11 cellular contexts compared by ENCODE assay signal in genomic region chr7:4748267-4748666, GRCh38. TPM values are rescaled to one million over a fixed set of nuclear protein-coding genes. Genes with fewer than 3 reads are reported as not detected.
DNase-seq lines count a peak whose midpoint lies in the region; ATAC-seq and TF ChIP-seq lines count a peak whose summit lies in the region.
"Had no signal": no experiment of that assay in that cellular context is flagged by ENCODE, and none has a peak within 500 bp of the region (broad histone marks: within the 10 kb centered on the region; RNA-seq: fewer than 3 reads in every experiment).

No MANE protein-coding gene starts in this region.

- H3K4me1 Mint-ChIP-seq in activated CD8-positive, alpha-beta T cell treated with anti-CD3 and anti-CD28 coated beads for 36 hours (ENCODE audit: low read depth): peaks cover 59% of the 10 kb centered on the region

- CTCF ChIA-PET in activated CD8-positive, alpha-beta T cell treated with anti-CD3 and anti-CD28 coated beads for 36 hours (lab: Charles Lee): interaction anchor here (1.0 to 1.6 kb wide), 4 partner anchors 9 to 67 kb away, joined by 3 to 5 read pairs (median 4); no protein-coding TSS in a partner anchor

- H3K36me3 Mint-ChIP-seq in activated CD8-positive, alpha-beta T cell treated with anti-CD3 and anti-CD28 coated beads for 36 hours (ENCODE audit: low read depth): peaks cover 37% of the 10 kb centered on the region

- no peaks in the 10 kb centered on the region for H3K9me3 Mint-ChIP-seq in activated CD8-positive, alpha-beta T cell treated with anti-CD3 and anti-CD28 coated beads for 36 hours

- ATAC-seq in HG02885 (IDR thresholded peaks at IDR 0.05; ENCODE audit: poor library complexity, unreplicated experiment) (peak; percentile 39), GM19023 (IDR thresholded peaks at IDR 0.05; ENCODE audit: unreplicated experiment) (no peak)
- ATAC-seq in activated CD8-positive, alpha-beta T cell treated with anti-CD3 and anti-CD28 coated beads for 36 hours: no peak
- ATAC-seq: left lung had no signal

- H3K4me3 Mint-ChIP-seq in activated CD8-positive, alpha-beta T cell treated with anti-CD3 and anti-CD28 coated beads for 36 hours: no peak overlapping the region

- intact Hi-C loops in activated CD8-positive, alpha-beta T cell treated with anti-CD3 and anti-CD28 coated beads for 36 hours (cut with micrococcal nuclease): loop anchor here (5.0 kb wide), 1 partner anchor 66 kb away; the partner anchor contains the start of gene FOXK1

- TF ChIP-seq CTCF in activated CD8-positive, alpha-beta T cell treated with anti-CD3 and anti-CD28 coated beads for 36 hours (IDR thresholded peaks at IDR 0.05): no peak

- POLR2A ChIA-PET in activated CD8-positive, alpha-beta T cell treated with anti-CD3 and anti-CD28 coated beads for 36 hours (lab: Charles Lee): interaction anchor here (0.8 to 2.3 kb wide), 2 partner anchors 22 to 109 kb away, joined by 3 to 8 read pairs; no protein-coding TSS in a partner anchor

- DNase-seq in activated CD8-positive, alpha-beta T cell treated with anti-CD3 and anti-CD28 coated beads for 36 hours: peak; percentile 26
- DNase-seq in glomerular visceral epithelial cell (ENCODE audit: extremely low spot score) (peak; percentile 70), COLO829 (ENCODE audit: low spot score) (no peak), HPDE6-E6E7 (ENCODE audit: extremely low spot score) (no peak), DMS114 treated with DMSO at 0.1 percent for 48 hours (lab: John Stamatoyannopoulos, UW; ENCODE audit: unreplicated experiment) (no peak)
- DNase-seq: erythroblast, left lung, NCI-H2171 had no signal

- H3K4me3 ChIP-seq in skin epidermis: no peak overlapping the region
- H3K4me3 ChIP-seq: left lung had no signal

- H3K27ac Mint-ChIP-seq in activated CD8-positive, alpha-beta T cell treated with anti-CD3 and anti-CD28 coated beads for 36 hours: peak overlapping the region; percentile 62

- H3K27ac ChIP-seq in skin epidermis: peak overlapping the region in 16 of 21 experiments; percentile 6 to 97 (median 47)

- no peaks in the 10 kb centered on the region for H3K27me3 Mint-ChIP-seq in activated CD8-positive, alpha-beta T cell treated with anti-CD3 and anti-CD28 coated beads for 36 hours

RNA-seq across cellular contexts. Expression of gene AP5Z1, which starts 27.2 kb away (rescaled TPM):
- 10 to 100 TPM; 21.2 to 21.3 TPM for total RNA-seq in activated CD8-positive, alpha-beta T cell treated with anti-CD3 and anti-CD28 coated beads for 36 hours

Comparison
In these comparisons a context has a peak if more than half of its experiments do, and no peak if none do; other contexts are left out.
1. DNase-seq: peak in activated CD8-positive, alpha-beta T cell treated with anti-CD3 and anti-CD28 coated beads for 36 hours (single experiment) and glomerular visceral epithelial cell (single experiment); none in COLO829 (single experiment), HPDE6-E6E7 (single experiment) and DMS114 treated with DMSO at 0.1 percent for 48 hours (single experiment).